Comparison of ENCODE assay signal across 1 cellular context in genomic region chr20:62378215-62378614, GRCh38.
TF ChIP-seq lines count a peak whose summit lies in the region.

No MANE protein-coding gene starts in this region.

TF ChIP-seq in K562, 482 proteins besides CTCF, POLR2A, EP300 and RAD21:
- TF ChIP-seq MIER1 (IDR thresholded peaks at IDR 0.05; ENCODE audit: low read depth) (no peak), POLR2G (IDR thresholded peaks at IDR 0.05; ENCODE audit: low read depth, low read length) (peak; percentile 51)
